ENCODE assay signal across 7 cellular contexts in genomic region chr4:48681856-48682255, GRCh38.
DNase-seq lines count a peak whose midpoint lies in the region; ATAC-seq and TF ChIP-seq lines count a peak whose summit lies in the region.

No MANE protein-coding gene starts in this region.

- ATAC-seq in GM21576 (IDR thresholded peaks at IDR 0.05; ENCODE audit: unreplicated experiment) = peak; percentile 71

- H3K27me3 ChIP-seq in parathyroid adenoma (ENCODE audit: control insufficient read depth, insufficient read depth, low read length) (no peaks in the 10 kb centered on the region), uterus (no peaks in the 10 kb centered on the region), WERI-Rb-1 (ENCODE audit: insufficient read depth, low read depth, severe bottlenecking) (no peaks in the 10 kb centered on the region)

- no peak overlapping the region for H3K4me3 ChIP-seq in choroid plexus epithelial cell (ENCODE audit: low read depth, low read length)
- H3K4me3 ChIP-seq in parathyroid adenoma (ENCODE audit: low read depth, low read length) = no peak overlapping the region
- H3K4me3 ChIP-seq in uterus = no peak overlapping the region
- no peak overlapping the region for H3K4me3 ChIP-seq in WERI-Rb-1 (ENCODE audit: low read depth, low read length)

- H3K9ac ChIP-seq in parathyroid adenoma = no peak overlapping the region

- TF ChIP-seq POLR2A in uterus (IDR thresholded peaks at IDR 0.05) = no peak

- H3K36me3 ChIP-seq in parathyroid adenoma (ENCODE audit: control insufficient read depth, insufficient read depth, low read length) (no peaks in the 10 kb centered on the region), uterus (no peaks in the 10 kb centered on the region), WERI-Rb-1 (no peaks in the 10 kb centered on the region)

- H3K79me2 ChIP-seq in parathyroid adenoma = peaks cover 5% of the 10 kb centered on the region

- H3K4me1 ChIP-seq in parathyroid adenoma = peaks cover 16% of the 10 kb centered on the region
- no peaks in the 10 kb centered on the region for H3K4me1 ChIP-seq in uterus

- no peak overlapping the region for H2AFZ ChIP-seq in parathyroid adenoma

- no peak overlapping the region for H3K4me2 ChIP-seq in parathyroid adenoma (ENCODE audit: low read length)

- peak; percentile 48 for DNase-seq in LHCN-M2 (ENCODE audit: low read depth)
- DNase-seq in choroid plexus epithelial cell (ENCODE audit: low read depth) = peak; percentile 75
- DNase-seq in uterus = no peak
- no peak for DNase-seq in WERI-Rb-1

- H3K27ac ChIP-seq in parathyroid adenoma (no peak overlapping the region), uterus (no peak overlapping the region), WERI-Rb-1 (no peak overlapping the region)

- peak; percentile 27; the same call in 1 of the 2 replicates for TF ChIP-seq CTCF in GM12874 (IDR thresholded peaks at IDR 0.05; ENCODE audit: insufficient read depth, low read depth, low read length)
- TF ChIP-seq CTCF in choroid plexus epithelial cell (conservative IDR thresholded peaks at IDR 0.05; ENCODE audit: low read depth, low read length) = peak; percentile 68
- TF ChIP-seq CTCF in parathyroid adenoma (IDR thresholded peaks at IDR 0.05) = peak; percentile 18
- TF ChIP-seq CTCF in uterus (IDR thresholded peaks at IDR 0.05) = peak in 1 of 4 experiments; percentile 36
- no peak for TF ChIP-seq CTCF in WERI-Rb-1 (IDR thresholded peaks at IDR 0.05; ENCODE audit: low read depth, low read length)

- no peaks in the 10 kb centered on the region for H3K9me3 ChIP-seq in parathyroid adenoma (ENCODE audit: control insufficient read depth, low read length)
- no peaks in the 10 kb centered on the region for H3K9me3 ChIP-seq in uterus
- no peaks in the 10 kb centered on the region for H3K9me3 ChIP-seq in WERI-Rb-1 (ENCODE audit: severe bottlenecking)

- intact Hi-C loops in uterus (cut with DNase I; ENCODE audit: low total_unique reads) = no loop called here

Comparison
In these comparisons a context has a peak if more than half of its experiments do, and no peak if none do; other contexts are left out.
1. DNase-seq: peak in LHCN-M2 (single experiment) and choroid plexus epithelial cell (single experiment); none in uterus (0 of 2) and WERI-Rb-1 (single experiment).